In genomic region chr16:32647562-32647961, GRCh38 we compare ENCODE assay signal across 4 cellular contexts. TPM values are rescaled to one million over a fixed set of nuclear protein-coding genes. Genes with fewer than 3 reads are reported as not detected.
"Had no signal": no experiment of that assay in that cellular context is flagged by ENCODE, and none has a peak within 500 bp of the region (broad histone marks: within the 10 kb centered on the region; RNA-seq: fewer than 3 reads in every experiment).

No MANE protein-coding gene starts in this region.

RNA-seq across cellular contexts. Expression of gene TP53TG3, which starts 28.4 kb away (rescaled TPM):
- total RNA-seq: HT-29, IMR-90, M059J, SJSA1 had no signal
- polyA plus RNA-seq: IMR-90 had no signal
